8 cellular contexts compared by ENCODE assay signal in genomic region chr7:142797342-142797798, GRCh38. TPM values are rescaled to one million over a fixed set of nuclear protein-coding genes. Genes with fewer than 3 reads are reported as not detected.
DNase-seq lines count a peak whose midpoint lies in the region; ATAC-seq and TF ChIP-seq lines count a peak whose summit lies in the region.

No MANE protein-coding gene starts in this region.

- no CpG with 5 or more reads among the region's 24 CpGs for WGBS in iPS DF 6.9 (ENCODE audit: insufficient coverage, insufficient read length)

- no peak for TF ChIP-seq CTCF in GM12864 (IDR thresholded peaks at IDR 0.05; ENCODE audit: low read depth, low read length, missing control alignments)
- no peak for TF ChIP-seq CTCF in activated B cell treated with CpG ODN at 0.5 μM for 24 hours (IDR thresholded peaks at IDR 0.05)

- H3K4me3 Mint-ChIP-seq in activated B cell treated with CpG ODN at 0.5 μM for 24 hours: peak overlapping the region; percentile 97
- peak overlapping the region; percentile 92 to 98 for H3K4me3 Mint-ChIP-seq in stimulated activated naive B cell treated with anti-CD40 and anti-IgM and Interleukin-4, amounts not matched to agents 10 μg/mL and 1 μg/mL and 100 μg/mL, for 72 hours

- CTCF ChIA-PET in activated B cell treated with CpG ODN at 0.5 μM for 24 hours (lab: Charles Lee): interaction anchor here (1.0 to 21.3 kb wide), 4 partner anchors 12 to 164 kb away, joined by 3 to 571 read pairs (median 57); no protein-coding TSS in a partner anchor

- peaks cover 4% of the 10 kb centered on the region; the same call in 1 of the 2 replicates for H3K4me1 ChIP-seq in iPS DF 6.9 (ENCODE audit: control insufficient read depth, insufficient read depth, low read length)

- ATAC-seq in HG02571 (IDR thresholded peaks at IDR 0.05; ENCODE audit: unreplicated experiment) (peak; percentile 34), activated B cell treated with CpG ODN at 0.5 μM for 24 hours (ENCODE audit: low read depth) (peak; percentile 52)
- peak; percentile 63 to 64 for ATAC-seq in stimulated activated naive B cell treated with anti-CD40 and anti-IgM and Interleukin-4, amounts not matched to agents 10 μg/mL and 1 μg/mL and 100 μg/mL, for 72 hours (replicated peaks)

- no peaks in the 10 kb centered on the region for H3K27me3 Mint-ChIP-seq in activated B cell treated with CpG ODN at 0.5 μM for 24 hours
- H3K27me3 Mint-ChIP-seq in stimulated activated naive B cell treated with anti-CD40 and anti-IgM and Interleukin-4, amounts not matched to agents 10 μg/mL and 1 μg/mL and 100 μg/mL, for 72 hours: no peaks in the 10 kb centered on the region

- H3K27me3 ChIP-seq in iPS DF 6.9 (ENCODE audit: control insufficient read depth, insufficient read depth, low read length): peaks cover 21% of the 10 kb centered on the region; the same call in 1 of the 2 replicates

- POLR2A ChIA-PET in activated B cell treated with CpG ODN at 0.5 μM for 24 hours (lab: Charles Lee): interaction anchor here (1.0 to 20.4 kb wide), 10 partner anchors 12 to 1060 kb away, joined by 3 to 1916 read pairs (median 12); partner anchors contain the start of genes EPHB6, PRSS2 and SSBP1

- intact Hi-C loops in activated B cell treated with CpG ODN at 0.5 μM for 24 hours (cut with micrococcal nuclease): loop anchor here (1.0 kb wide), 1 partner anchor 57 kb away; no protein-coding TSS in a partner anchor

- no peaks in the 10 kb centered on the region for H3K36me3 ChIP-seq in iPS DF 6.9 (ENCODE audit: control insufficient read depth, insufficient read depth, low read length)

- H3K27ac ChIP-seq in iPS DF 6.9 (ENCODE audit: low read length): no peak overlapping the region

- peaks cover 62% of the 10 kb centered on the region for H3K36me3 Mint-ChIP-seq in activated B cell treated with CpG ODN at 0.5 μM for 24 hours (ENCODE audit: low read depth)
- H3K36me3 Mint-ChIP-seq in stimulated activated naive B cell treated with anti-CD40 and anti-IgM and Interleukin-4, amounts not matched to agents 10 μg/mL and 1 μg/mL and 100 μg/mL, for 72 hours: peaks cover 17 to 34% of the 10 kb centered on the region in 2 donors

- H3K27ac Mint-ChIP-seq in activated B cell treated with CpG ODN at 0.5 μM for 24 hours: peak overlapping the region; percentile 99
- peak overlapping the region; percentile 98 for H3K27ac Mint-ChIP-seq in stimulated activated naive B cell treated with anti-CD40 and anti-IgM and Interleukin-4, amounts not matched to agents 10 μg/mL and 1 μg/mL and 100 μg/mL, for 72 hours

- H3K4me3 ChIP-seq in GM12864 (ENCODE audit: low read depth, low read length) (peak overlapping the region; percentile 56), iPS DF 6.9 (ENCODE audit: low read length) (peak overlapping the region; percentile 64; the same call in 1 of the 2 replicates)

- peaks cover 84% of the 10 kb centered on the region for H3K4me1 Mint-ChIP-seq in activated B cell treated with CpG ODN at 0.5 μM for 24 hours
- peaks cover 65 to 85% of the 10 kb centered on the region in 2 donors for H3K4me1 Mint-ChIP-seq in stimulated activated naive B cell treated with anti-CD40 and anti-IgM and Interleukin-4, amounts not matched to agents 10 μg/mL and 1 μg/mL and 100 μg/mL, for 72 hours

- H3K9me3 Mint-ChIP-seq in activated B cell treated with CpG ODN at 0.5 μM for 24 hours: no peaks in the 10 kb centered on the region
- H3K9me3 Mint-ChIP-seq in stimulated activated naive B cell treated with anti-CD40 and anti-IgM and Interleukin-4, amounts not matched to agents 10 μg/mL and 1 μg/mL and 100 μg/mL, for 72 hours: no peaks in the 10 kb centered on the region

- DNase-seq in GM12864 (ENCODE audit: low read depth) (no peak), activated B cell treated with CpG ODN at 0.5 μM for 24 hours (peak; percentile 51), iPS DF 6.9 (ENCODE audit: low read depth, low spot score) (no peak), D341Med (ENCODE audit: low spot score) (no peak), NCI-H446 (lab: John Stamatoyannopoulos, UW) (no peak), hepatic stellate cell (ENCODE audit: low spot score) (no peak)
- no peak for DNase-seq in stimulated activated naive B cell treated with anti-CD40 and anti-IgM and Interleukin-4, amounts not matched to agents 10 μg/mL and 1 μg/mL and 100 μg/mL, for 72 hours

- no peaks in the 10 kb centered on the region for H3K9me3 ChIP-seq in iPS DF 6.9 (ENCODE audit: control insufficient read depth, insufficient read depth, low read length)

RNA-seq across cellular contexts. Expression of gene PRSS2, which starts 26.6 kb away (rescaled TPM):
- not detected in 2 replicates for total RNA-seq in activated B cell treated with CpG ODN at 0.5 μM for 24 hours

RNA-seq across cellular contexts. Expression of gene PRSS1, which starts 48.1 kb away (rescaled TPM):
- not detected in 2 replicates for total RNA-seq in activated B cell treated with CpG ODN at 0.5 μM for 24 hours

RNA-seq across cellular contexts. Expression of gene EPHB6, which starts 57.5 kb away (rescaled TPM):
- total RNA-seq in activated B cell treated with CpG ODN at 0.5 μM for 24 hours: 20.9 and 21.4 TPM in 2 replicates
